In genomic region chr11:128905345-128906184, GRCh38 we compare ENCODE assay signal across 8 cellular contexts. TPM values are rescaled to one million over a fixed set of nuclear protein-coding genes. Genes with fewer than 3 reads are reported as not detected.
DNase-seq lines count a peak whose midpoint lies in the region; ATAC-seq and TF ChIP-seq lines count a peak whose summit lies in the region.

No MANE protein-coding gene starts in this region.

- H3K9me3 Mint-ChIP-seq in activated CD8-positive, alpha-beta T cell treated with anti-CD3 and anti-CD28 coated beads for 36 hours: no peaks in the 10 kb centered on the region
- no peaks in the 10 kb centered on the region for H3K9me3 Mint-ChIP-seq in naive thymus-derived CD8-positive, alpha-beta T cell

- CTCF ChIA-PET in HEK293 (lab: Yijun Ruan, JAX): interaction anchor here (0.5 to 2.7 kb wide), 7 partner anchors 13 to 728 kb away, joined by 3 to 30 read pairs (median 9); partner anchors contain the start of gene KCNJ5
- CTCF ChIA-PET in activated CD8-positive, alpha-beta T cell treated with anti-CD3 and anti-CD28 coated beads for 36 hours (lab: Charles Lee): interaction anchor here (1.0 to 10.4 kb wide), 11 partner anchors 9 to 51 kb away, joined by 3 to 123 read pairs (median 6); partner anchors contain the start of gene KCNJ5

- peak; percentile 50 for TF ChIP-seq CTCF in GM12873 (IDR thresholded peaks at IDR 0.05; ENCODE audit: insufficient read depth, low read depth, low read length, missing control alignments)
- no peak; the same call in 1 of the 2 replicates for TF ChIP-seq CTCF in HEK293 (tag by site-specific recombination; IDR thresholded peaks at IDR 0.05)
- peak; percentile 44 for TF ChIP-seq CTCF in activated CD8-positive, alpha-beta T cell treated with anti-CD3 and anti-CD28 coated beads for 36 hours (IDR thresholded peaks at IDR 0.05)

- intact Hi-C loops in activated CD8-positive, alpha-beta T cell treated with anti-CD3 and anti-CD28 coated beads for 36 hours (cut with micrococcal nuclease): no loop called here
- intact Hi-C loops in posterior cingulate gyrus (cut with DNase I): no loop called here

- H3K4me1 ChIP-seq in HEK293 (ENCODE audit: control insufficient read depth, insufficient read depth, low read length) (0 out of 2 replicates have a peak, but pooled peaks cover 3% of the 10 kb centered on the region), urinary bladder (ENCODE audit: insufficient read depth) (no peaks in the 10 kb centered on the region)

- POLR2A ChIA-PET in HEK293 (lab: Yijun Ruan, JAX): interaction anchor here (0.6 to 0.7 kb wide), 6 partner anchors 11 to 1799 kb away, joined by 3 to 8 read pairs (median 4); no protein-coding TSS in a partner anchor
- POLR2A ChIA-PET in activated CD8-positive, alpha-beta T cell treated with anti-CD3 and anti-CD28 coated beads for 36 hours (lab: Charles Lee): interaction anchor here (1.0 kb wide), 1 partner anchor 867 kb away, joined by 4 read pairs; no protein-coding TSS in a partner anchor
- POLR2A ChIA-PET in naive thymus-derived CD8-positive, alpha-beta T cell (lab: Charles Lee): interaction anchor here (0.6 kb wide), 1 partner anchor 749 kb away, joined by 3 read pairs; no protein-coding TSS in a partner anchor

- 3% methylated on average over 45 of the region's 45 CpGs for WGBS in urinary bladder

- no peaks in the 10 kb centered on the region for H3K9me3 ChIP-seq in HEK293 (ENCODE audit: control insufficient read depth, insufficient read depth, low read depth, low read length)

- H3K27ac ChIP-seq in HEK293 (ENCODE audit: extremely low read depth, low read depth, low read length) (peak overlapping the region; percentile 75; the same call in 1 of the 2 replicates), urinary bladder (ENCODE audit: low read depth) (no peak overlapping the region)

- peak; percentile 75 for ATAC-seq in activated CD8-positive, alpha-beta T cell treated with anti-CD3 and anti-CD28 coated beads for 36 hours
- ATAC-seq in naive thymus-derived CD8-positive, alpha-beta T cell: peak; percentile 79 to 82

- DNase-seq in NCI-H2029 (lab: John Stamatoyannopoulos, UW): peak; percentile 28
- peak; percentile 48 for DNase-seq in activated CD8-positive, alpha-beta T cell treated with anti-CD3 and anti-CD28 coated beads for 36 hours
- DNase-seq in erythroblast (lab: John Stamatoyannopoulos, UW): peak; percentile 6 to 10
- peak in 8 of 10 donors; percentile 9 to 48 (median 38) for DNase-seq in naive thymus-derived CD8-positive, alpha-beta T cell
- DNase-seq in posterior cingulate gyrus: no peak

- H3K36me3 Mint-ChIP-seq in activated CD8-positive, alpha-beta T cell treated with anti-CD3 and anti-CD28 coated beads for 36 hours (ENCODE audit: low read depth): no peaks in the 10 kb centered on the region
- H3K36me3 Mint-ChIP-seq in naive thymus-derived CD8-positive, alpha-beta T cell: no peaks in the 10 kb centered on the region

- H3K27me3 Mint-ChIP-seq in activated CD8-positive, alpha-beta T cell treated with anti-CD3 and anti-CD28 coated beads for 36 hours: peaks cover 27% of the 10 kb centered on the region
- peaks cover 14 to 38% (median 29%) of the 10 kb centered on the region in 5 donors for H3K27me3 Mint-ChIP-seq in naive thymus-derived CD8-positive, alpha-beta T cell

- H3K27ac Mint-ChIP-seq in activated CD8-positive, alpha-beta T cell treated with anti-CD3 and anti-CD28 coated beads for 36 hours: no peak overlapping the region
- peak overlapping the region in 4 of 10 donors; percentile 1 to 65 (median 36) for H3K27ac Mint-ChIP-seq in naive thymus-derived CD8-positive, alpha-beta T cell

- H3K36me3 ChIP-seq in HEK293 (ENCODE audit: control insufficient read depth in 2 of 2, insufficient read depth in 1 of 2, low read length in 2 of 2) (peaks cover 0 to 3% of the 10 kb centered on the region in 2 experiments; a peak in 1 of 3 replicates), urinary bladder (ENCODE audit: insufficient read depth) (no peaks in the 10 kb centered on the region)

- H3K4me1 Mint-ChIP-seq in activated CD8-positive, alpha-beta T cell treated with anti-CD3 and anti-CD28 coated beads for 36 hours (ENCODE audit: low read depth): peaks cover 12% of the 10 kb centered on the region
- H3K4me1 Mint-ChIP-seq in naive thymus-derived CD8-positive, alpha-beta T cell: peaks cover 6 to 39% (median 12%) of the 10 kb centered on the region in 4 donors

- peak overlapping the region; percentile 68 for H3K4me3 Mint-ChIP-seq in activated CD8-positive, alpha-beta T cell treated with anti-CD3 and anti-CD28 coated beads for 36 hours
- H3K4me3 Mint-ChIP-seq in naive thymus-derived CD8-positive, alpha-beta T cell: peak overlapping the region; percentile 71 to 88 (median 80)

- TF ChIP-seq POLR2A in erythroblast (IDR thresholded peaks at IDR 0.05; ENCODE audit: low read length): no peak

- H3K4me3 ChIP-seq in HEK293 (ENCODE audit: low read depth, low read length) (peak overlapping the region; percentile 51), urinary bladder (ENCODE audit: low read depth, low read length) (peak overlapping the region; percentile 58)

TF ChIP-seq in HEK293, 187 proteins besides CTCF, POLR2A, EP300 and RAD21 (continues in another document):
- TF ChIP-seq ZNF221 (tag by site-specific recombination; IDR thresholded peaks at IDR 0.05; ENCODE audit: borderline replicate concordance) (no peak), ZNF473 (tag by site-specific recombination; IDR thresholded peaks at IDR 0.05) (no peak), REPIN1 (tag by site-specific recombination; IDR thresholded peaks at IDR 0.05; ENCODE audit: low read depth) (no peak), KLF8 (tag by site-specific recombination; IDR thresholded peaks at IDR 0.05) (no peak), WT1 (tag by site-specific recombination; IDR thresholded peaks at IDR 0.05) (0 out of 2 replicates have a peak, but pooled peaks have one; percentile 16), GLIS1 (tag by site-specific recombination; IDR thresholded peaks at IDR 0.05) (peak; percentile 78), ZBTB17 (tag by site-specific recombination; IDR thresholded peaks at IDR 0.05) (0 out of 2 replicates have a peak, but pooled peaks have one; percentile 12), ZNF555 (tag by site-specific recombination; conservative IDR thresholded peaks at IDR 0.05) (no peak), ZNF175 (tag by site-specific recombination; IDR thresholded peaks at IDR 0.05) (no peak), OVOL3 (tag by site-specific recombination; IDR thresholded peaks at IDR 0.05) (no peak), ZNF76 (tag by site-specific recombination; IDR thresholded peaks at IDR 0.05; ENCODE audit: borderline replicate concordance, low read depth) (peak; percentile 45; the same call in 1 of the 2 replicates), EGR2 (tag by site-specific recombination; IDR thresholded peaks at IDR 0.05; ENCODE audit: low read depth) (no peak), KLF17 (tag by site-specific recombination; IDR thresholded peaks at IDR 0.05) (no peak), ZNF23 (tag by site-specific recombination; IDR thresholded peaks at IDR 0.05; ENCODE audit: borderline replicate concordance) (no peak), ZNF530 (tag by site-specific recombination; IDR thresholded peaks at IDR 0.05; ENCODE audit: low read depth) (no peak), ZNF274 (IDR thresholded peaks at IDR 0.05; ENCODE audit: low read length) (no peak), ZNF274 (tag by site-specific recombination; IDR thresholded peaks at IDR 0.05; ENCODE audit: borderline replicate concordance) (no peak)
- TF ChIP-seq, protein P1, sequence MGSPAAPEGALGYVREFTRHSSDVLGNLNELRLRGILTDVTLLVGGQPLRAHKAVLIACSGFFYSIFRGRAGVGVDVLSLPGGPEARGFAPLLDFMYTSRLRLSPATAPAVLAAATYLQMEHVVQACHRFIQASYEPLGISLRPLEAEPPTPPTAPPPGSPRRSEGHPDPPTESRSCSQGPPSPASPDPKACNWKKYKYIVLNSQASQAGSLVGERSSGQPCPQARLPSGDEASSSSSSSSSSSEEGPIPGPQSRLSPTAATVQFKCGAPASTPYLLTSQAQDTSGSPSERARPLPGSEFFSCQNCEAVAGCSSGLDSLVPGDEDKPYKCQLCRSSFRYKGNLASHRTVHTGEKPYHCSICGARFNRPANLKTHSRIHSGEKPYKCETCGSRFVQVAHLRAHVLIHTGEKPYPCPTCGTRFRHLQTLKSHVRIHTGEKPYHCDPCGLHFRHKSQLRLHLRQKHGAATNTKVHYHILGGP (tag by site-specific recombination; IDR thresholded peaks at IDR 0.05): no peak

RNA-seq across cellular contexts. Expression of gene KCNJ5, which starts 14.4 kb away (rescaled TPM):
- not detected for total RNA-seq in activated CD8-positive, alpha-beta T cell treated with anti-CD3 and anti-CD28 coated beads for 36 hours
- total RNA-seq in naive thymus-derived CD8-positive, alpha-beta T cell: not detected
- not detected for polyA plus RNA-seq in naive thymus-derived CD8-positive, alpha-beta T cell
- total RNA-seq in urinary bladder: 0.53 TPM
- 0.11 TPM for polyA plus RNA-seq in urinary bladder

RNA-seq across cellular contexts. Expression of gene TP53AIP1, which starts 37.1 kb away (rescaled TPM):
- not detected for total RNA-seq in activated CD8-positive, alpha-beta T cell treated with anti-CD3 and anti-CD28 coated beads for 36 hours
- not detected for total RNA-seq in naive thymus-derived CD8-positive, alpha-beta T cell
- not detected for polyA plus RNA-seq in naive thymus-derived CD8-positive, alpha-beta T cell
- 0.11 TPM for total RNA-seq in urinary bladder
- not detected for polyA plus RNA-seq in urinary bladder

RNA-seq across cellular contexts. Expression of gene KCNJ1, which starts 38.5 kb away (rescaled TPM):
- not detected for total RNA-seq in activated CD8-positive, alpha-beta T cell treated with anti-CD3 and anti-CD28 coated beads for 36 hours
- total RNA-seq in naive thymus-derived CD8-positive, alpha-beta T cell: not detected
- not detected for polyA plus RNA-seq in naive thymus-derived CD8-positive, alpha-beta T cell
- total RNA-seq in urinary bladder: not detected
- 0.09 TPM for polyA plus RNA-seq in urinary bladder

Comparison
In these comparisons a context has a peak if more than half of its experiments do, and no peak if none do; other contexts are left out.
1. DNase-seq: peak in NCI-H2029 (single experiment), activated CD8-positive, alpha-beta T cell treated with anti-CD3 and anti-CD28 coated beads for 36 hours (single experiment), erythroblast (2 of 2) and naive thymus-derived CD8-positive, alpha-beta T cell (8 of 10); none in posterior cingulate gyrus (0 of 10).